In genomic region chr11:33704240-33705002, GRCh38 we compare ENCODE assay signal across 1 cellular context.
TF ChIP-seq lines count a peak whose summit lies in the region.

No MANE protein-coding gene starts in this region.

TF ChIP-seq in IMR-90, 13 proteins besides CTCF, POLR2A, EP300 and RAD21:
- no peak for TF ChIP-seq NFE2L2 (IDR thresholded peaks at IDR 0.05; ENCODE audit: low read depth, low read length)
- TF ChIP-seq FOS (IDR thresholded peaks at IDR 0.05; ENCODE audit: low read depth, low read length) = no peak
- no peak for TF ChIP-seq MAZ (IDR thresholded peaks at IDR 0.05; ENCODE audit: borderline replicate concordance, low read depth, low read length)
- no peak for TF ChIP-seq CHD1 (IDR thresholded peaks at IDR 0.05; ENCODE audit: low read depth, low read length)
- no peak for TF ChIP-seq USF2 (IDR thresholded peaks at IDR 0.05; ENCODE audit: low read depth, low read length)
- TF ChIP-seq RFX5 (IDR thresholded peaks at IDR 0.05; ENCODE audit: low read depth, low read length) = no peak
- no peak for TF ChIP-seq CEBPB (IDR thresholded peaks at IDR 0.05; ENCODE audit: low read depth, low read length)
- TF ChIP-seq MXI1 (IDR thresholded peaks at IDR 0.05; ENCODE audit: borderline replicate concordance, low read depth, low read length) = no peak
- no peak for TF ChIP-seq SMC3 (IDR thresholded peaks at IDR 0.05; ENCODE audit: low read depth, low read length)
- TF ChIP-seq ELK1 (IDR thresholded peaks at IDR 0.05; ENCODE audit: borderline replicate concordance, low read depth, low read length) = no peak
